Comparison of ENCODE assay signal across 34 cellular contexts in genomic region chr2:222167762-222168161, GRCh38.
"Had no signal": no experiment of that assay in that cellular context is flagged by ENCODE, and none has a peak within 500 bp of the region (broad histone marks: within the 10 kb centered on the region; RNA-seq: fewer than 3 reads in every experiment).

No MANE protein-coding gene starts in this region.

- ATAC-seq: activated CD8-positive, alpha-beta T cell treated with anti-CD3 and anti-CD28 coated beads for 36 hours; activated naive CD8-positive, alpha-beta T cell treated with anti-CD3 and anti-CD28 coated beads, Interleukin-2, amount 50 U/mL, for 24 hours had no signal

- H3K4me3 Mint-ChIP-seq: activated B cell treated with CpG ODN at 0.5 μM for 24 hours; activated CD4-positive, alpha-beta memory T cell treated with anti-CD3 and anti-CD28 coated beads for 36 hours; activated CD4-positive, alpha-beta T cell treated with anti-CD3 and anti-CD28 coated beads, Interleukin-2, amount 10 ng/mL, durations not matched to agents 24 days and 14 days; activated CD8-positive, alpha-beta T cell treated with anti-CD3 and anti-CD28 coated beads for 36 hours; activated naive CD4-positive, alpha-beta T cell treated with anti-CD3 and anti-CD28 coated beads, Interleukin-2, amount 10 ng/mL, durations not matched to agents 7 days and 5 days; activated naive CD4-positive, alpha-beta T cell treated with anti-CD3 and anti-CD28 coated beads, Interleukin-2, amount 50 U/mL, for 24 hours; activated naive CD8-positive, alpha-beta T cell; activated naive CD8-positive, alpha-beta T cell treated with anti-CD3 and anti-CD28 coated beads, Interleukin-2, amount 10 ng/mL, durations not matched to agents 7 days and 5 days; activated naive CD8-positive, alpha-beta T cell treated with anti-CD3 and anti-CD28 coated beads, Interleukin-2, amount 50 U/mL, for 24 hours; brain; T-helper 1 cell treated with Interleukin-12 subunit alpha and Interleukin-12 subunit beta and Interleukin-4 antibody, amounts not matched to agents 30 μg/mL and 1 μg/mL, for 36 hours; T-helper 2 cell treated with Interferon-gamma antibody and Interleukin-4, amounts not matched to agents 5 μg/mL and 100 μg/mL, for 36 hours had no signal

- H3K27me3 Mint-ChIP-seq: activated B cell treated with CpG ODN at 0.5 μM for 24 hours; activated CD4-positive, alpha-beta T cell treated with anti-CD3 and anti-CD28 coated beads, Interleukin-2, amount 10 ng/mL, durations not matched to agents 24 days and 14 days; activated CD8-positive, alpha-beta T cell treated with anti-CD3 and anti-CD28 coated beads for 36 hours; activated naive CD4-positive, alpha-beta T cell treated with anti-CD3 and anti-CD28 coated beads, Interleukin-2, amount 10 ng/mL, durations not matched to agents 7 days and 5 days; activated naive CD8-positive, alpha-beta T cell treated with anti-CD3 and anti-CD28 coated beads, Interleukin-2, amount 10 ng/mL, durations not matched to agents 7 days and 5 days; activated naive CD8-positive, alpha-beta T cell treated with anti-CD3 and anti-CD28 coated beads, Interleukin-2, amount 50 U/mL, for 24 hours had no signal

- H3K9me3 Mint-ChIP-seq: activated B cell treated with CpG ODN at 0.5 μM for 24 hours; activated CD4-positive, alpha-beta memory T cell treated with anti-CD3 and anti-CD28 coated beads for 36 hours; activated CD8-positive, alpha-beta T cell treated with anti-CD3 and anti-CD28 coated beads for 36 hours; activated T-helper 2 cell treated with anti-CD3 and anti-CD28 coated beads, Interferon-gamma antibody, Interleukin-2, Interleukin-4, amounts not matched to agents 10 μg/mL and 5 μg/mL and 100 μg/mL, durations not matched to agents 14 hours and 24 hours and 36 hours; T-helper 1 cell treated with Interleukin-12 subunit alpha and Interleukin-12 subunit beta and Interleukin-4 antibody, amounts not matched to agents 30 μg/mL and 1 μg/mL, for 36 hours; T-helper 2 cell treated with Interferon-gamma antibody and Interleukin-4, amounts not matched to agents 5 μg/mL and 100 μg/mL, for 36 hours had no signal

- H3K4me1 ChIP-seq: ascending aorta had no signal

- H3K4me3 ChIP-seq: ascending aorta had no signal

- FAIRE-seq: bronchial epithelial cell, TTC549 had no signal

- H3K27ac ChIP-seq: ascending aorta, VCaP had no signal

- H3K27ac Mint-ChIP-seq: activated B cell treated with CpG ODN at 0.5 μM for 24 hours; activated CD4-positive, alpha-beta memory T cell treated with anti-CD3 and anti-CD28 coated beads for 36 hours; activated CD4-positive, alpha-beta T cell treated with anti-CD3 and anti-CD28 coated beads, Interleukin-2, amount 10 ng/mL, durations not matched to agents 24 days and 14 days; activated CD8-positive, alpha-beta T cell treated with anti-CD3 and anti-CD28 coated beads for 36 hours; activated naive CD4-positive, alpha-beta T cell treated with anti-CD3 and anti-CD28 coated beads, Interleukin-2, amount 10 ng/mL, durations not matched to agents 7 days and 5 days; activated naive CD4-positive, alpha-beta T cell treated with anti-CD3 and anti-CD28 coated beads, Interleukin-2, amount 50 U/mL, for 24 hours; activated naive CD8-positive, alpha-beta T cell; activated naive CD8-positive, alpha-beta T cell treated with anti-CD3 and anti-CD28 coated beads, Interleukin-2, amount 10 ng/mL, durations not matched to agents 7 days and 5 days; activated naive CD8-positive, alpha-beta T cell treated with anti-CD3 and anti-CD28 coated beads, Interleukin-2, amount 50 U/mL, for 24 hours; activated T-helper 2 cell treated with anti-CD3 and anti-CD28 coated beads, Interferon-gamma antibody, Interleukin-2, Interleukin-4, amounts not matched to agents 10 μg/mL and 5 μg/mL and 100 μg/mL, durations not matched to agents 14 hours and 24 hours and 36 hours; brain; T-helper 1 cell treated with Interleukin-12 subunit alpha and Interleukin-12 subunit beta and Interleukin-4 antibody, amounts not matched to agents 30 μg/mL and 1 μg/mL, for 36 hours; T-helper 2 cell treated with Interferon-gamma antibody and Interleukin-4, amounts not matched to agents 5 μg/mL and 100 μg/mL, for 36 hours had no signal

- H3K36me3 ChIP-seq: ascending aorta had no signal

- DNase-seq: activated B cell treated with CpG ODN at 0.5 μM for 24 hours; activated CD4-positive, alpha-beta memory T cell treated with anti-CD3 and anti-CD28 coated beads for 36 hours; activated CD4-positive, alpha-beta T cell treated with anti-CD3 and anti-CD28 coated beads for 4 hours; activated CD4-positive, alpha-beta T cell treated with anti-CD3 and anti-CD28 coated beads, Interleukin-2, amount 10 ng/mL, durations not matched to agents 24 days and 14 days; activated CD4-positive, alpha-beta T cell treated with anti-CD3 and anti-CD28 coated beads, Interleukin-2, amount 50 U/mL, for 1 hour; activated CD4-positive, alpha-beta T cell treated with anti-CD3 and anti-CD28 coated beads, Interleukin-2, amount 50 U/mL, for 4 hours; activated CD4-positive, CD25-positive, alpha-beta regulatory T cell treated with anti-CD3 and anti-CD28 coated beads, Interleukin-2, amount 50 U/mL, for 72 hours; activated CD8-positive, alpha-beta memory T cell treated with anti-CD3 and anti-CD28 coated beads, Interleukin-2, amount 50 U/mL, for 4 hours; activated CD8-positive, alpha-beta T cell treated with anti-CD3 and anti-CD28 coated beads for 36 hours; activated effector memory CD4-positive, alpha-beta T cell treated with Interleukin-2 at 50 U/mL for 16 hours; activated gamma-delta T cell; activated naive CD4-positive, alpha-beta T cell treated with anti-CD3 and anti-CD28 coated beads, Interleukin-2, amount 10 ng/mL, durations not matched to agents 7 days and 5 days; activated naive CD4-positive, alpha-beta T cell treated with Interleukin-2 at 50 U/mL for 16 hours; activated naive CD8-positive, alpha-beta T cell treated with anti-CD3 and anti-CD28 coated beads, Interleukin-2, amount 10 ng/mL, durations not matched to agents 7 days and 5 days; activated naive CD8-positive, alpha-beta T cell treated with anti-CD3 and anti-CD28 coated beads, Interleukin-2, amount 50 U/mL, for 24 hours; activated T-cell treated with anti-CD3 and anti-CD28 coated beads for 4 hours; activated T-cell treated with anti-CD3 and anti-CD28 coated beads, Interleukin-2, amount 50 U/mL, for 1 hour; activated T-cell treated with anti-CD3 and anti-CD28 coated beads, Interleukin-2, amount 50 U/mL, for 48 hours; amygdala; anterior cingulate cortex; central memory CD4-positive, alpha-beta T cell; T-helper 1 cell; T-helper 2 cell; T-helper 9 cell had no signal

- H3K9me3 ChIP-seq: ascending aorta had no signal

- H3K4me1 Mint-ChIP-seq: activated B cell treated with CpG ODN at 0.5 μM for 24 hours; activated CD4-positive, alpha-beta T cell treated with anti-CD3 and anti-CD28 coated beads, Interleukin-2, amount 10 ng/mL, durations not matched to agents 24 days and 14 days; activated naive CD4-positive, alpha-beta T cell treated with anti-CD3 and anti-CD28 coated beads, Interleukin-2, amount 10 ng/mL, durations not matched to agents 7 days and 5 days; activated naive CD4-positive, alpha-beta T cell treated with anti-CD3 and anti-CD28 coated beads, Interleukin-2, amount 50 U/mL, for 24 hours; activated naive CD8-positive, alpha-beta T cell treated with anti-CD3 and anti-CD28 coated beads, Interleukin-2, amount 10 ng/mL, durations not matched to agents 7 days and 5 days; activated naive CD8-positive, alpha-beta T cell treated with anti-CD3 and anti-CD28 coated beads, Interleukin-2, amount 50 U/mL, for 24 hours; brain had no signal

- H3K27me3 ChIP-seq: ascending aorta had no signal

- H3K36me3 Mint-ChIP-seq: activated CD4-positive, alpha-beta memory T cell treated with anti-CD3 and anti-CD28 coated beads for 36 hours; activated naive CD4-positive, alpha-beta T cell treated with anti-CD3 and anti-CD28 coated beads, Interleukin-2, amount 10 ng/mL, durations not matched to agents 7 days and 5 days; activated naive CD4-positive, alpha-beta T cell treated with anti-CD3 and anti-CD28 coated beads, Interleukin-2, amount 50 U/mL, for 24 hours; activated naive CD8-positive, alpha-beta T cell; activated naive CD8-positive, alpha-beta T cell treated with anti-CD3 and anti-CD28 coated beads, Interleukin-2, amount 10 ng/mL, durations not matched to agents 7 days and 5 days; brain had no signal
